ENCODE assay signal across 27 cellular contexts in the genomic region with DNA sequence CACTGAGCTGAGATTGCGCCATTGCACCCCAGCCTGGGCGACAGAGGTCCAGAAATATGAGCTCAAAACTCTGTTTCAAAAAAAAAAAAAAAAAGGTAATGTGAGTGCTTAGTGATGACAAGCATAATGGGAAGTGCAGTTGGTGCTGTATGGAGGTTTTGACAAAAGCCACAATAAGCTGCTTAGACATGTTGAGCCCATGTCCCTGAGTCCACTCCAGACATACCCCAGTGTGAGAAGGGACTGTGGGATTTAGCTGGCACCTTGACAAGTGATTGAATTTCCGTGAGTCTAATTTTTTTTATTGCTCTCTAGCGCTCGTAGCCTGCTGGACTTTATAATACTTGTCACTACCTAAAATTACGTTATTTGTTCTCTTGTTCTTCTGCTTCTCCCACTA.
"Had no signal": no experiment of that assay in that cellular context is flagged by ENCODE, and none has a peak within 500 bp of the region (broad histone marks: within the 10 kb centered on the region; RNA-seq: fewer than 3 reads in every experiment).

No MANE protein-coding gene starts in this region.

- H3K27me3 ChIP-seq: ascending aorta, body of pancreas, MG63 had no signal

- H3K9me3 ChIP-seq: ascending aorta, body of pancreas, MG63 had no signal

- FAIRE-seq: bronchial epithelial cell had no signal

- H3K4me3 ChIP-seq: ascending aorta, body of pancreas, MG63 had no signal

- H3K9me3 Mint-ChIP-seq: activated naive CD4-positive, alpha-beta T cell treated with anti-CD3 and anti-CD28 coated beads, Interleukin-2, amount 50 U/mL, for 72 hours; activated naive CD8-positive, alpha-beta T cell treated with anti-CD3 and anti-CD28 coated beads, Interleukin-2, amount 50 U/mL, for 24 hours; T-helper 1 cell treated with Interleukin-12 subunit alpha and Interleukin-12 subunit beta and Interleukin-4 antibody, amounts not matched to agents 30 μg/mL and 1 μg/mL, for 36 hours had no signal

- DNase-seq: activated CD4-positive, alpha-beta T cell treated with anti-CD3 and anti-CD28 coated beads for 48 hours; activated CD4-positive, alpha-beta T cell treated with anti-CD3 and anti-CD28 coated beads, Interleukin-2, amount 50 U/mL, for 4 hours; activated CD4-positive, CD25-positive, alpha-beta regulatory T cell treated with anti-CD3 and anti-CD28 coated beads, Interleukin-2, amount 50 U/mL, for 72 hours; activated CD8-positive, alpha-beta memory T cell treated with anti-CD3 and anti-CD28 coated beads, Interleukin-2, amount 50 U/mL, for 48 hours; activated CD8-positive, alpha-beta T cell treated with anti-CD3 and anti-CD28 coated beads, Interleukin-2, amount 10 ng/mL, durations not matched to agents 7 days and 5 days; activated effector memory CD4-positive, alpha-beta T cell treated with anti-CD3 and anti-CD28 coated beads, Interleukin-2, amount 50 U/mL, for 16 hours; activated naive CD4-positive, alpha-beta T cell treated with Interleukin-2 at 50 U/mL for 16 hours; activated naive CD8-positive, alpha-beta T cell treated with anti-CD3 and anti-CD28 coated beads, Interleukin-2, amount 50 U/mL, for 24 hours; activated T-cell treated with anti-CD3 and anti-CD28 coated beads, Interleukin-2, amount 50 U/mL, for 1 hour; amniotic stem cell; body of pancreas; central memory CD4-positive, alpha-beta T cell; cortex of kidney; MG63; NCI-H1105; NCI-H1436; NCI-H187; NCI-H2081; NCI-H446; NCI-H748 treated with DMSO at 0.1 percent for 48 hours; RPMI8226 had no signal

- H3K4me1 Mint-ChIP-seq: activated naive CD8-positive, alpha-beta T cell treated with anti-CD3 and anti-CD28 coated beads, Interleukin-2, amount 50 U/mL, for 24 hours had no signal

- H3K36me3 Mint-ChIP-seq: activated naive CD4-positive, alpha-beta T cell treated with anti-CD3 and anti-CD28 coated beads, Interleukin-2, amount 50 U/mL, for 72 hours had no signal

- H3K4me1 ChIP-seq: ascending aorta had no signal

- H3K4me3 Mint-ChIP-seq: activated CD8-positive, alpha-beta T cell treated with anti-CD3 and anti-CD28 coated beads, Interleukin-2, amount 10 ng/mL, durations not matched to agents 7 days and 5 days; activated naive CD8-positive, alpha-beta T cell treated with anti-CD3 and anti-CD28 coated beads, Interleukin-2, amount 50 U/mL, for 24 hours; T-helper 1 cell treated with Interleukin-12 subunit alpha and Interleukin-12 subunit beta and Interleukin-4 antibody, amounts not matched to agents 30 μg/mL and 1 μg/mL, for 36 hours; WTC11 had no signal

- H3K27me3 Mint-ChIP-seq: activated naive CD8-positive, alpha-beta T cell treated with anti-CD3 and anti-CD28 coated beads, Interleukin-2, amount 50 U/mL, for 24 hours had no signal

- H3K4me2 ChIP-seq: KMS-11 had no signal

- H3K9ac ChIP-seq: KMS-11 had no signal

- H3K27ac Mint-ChIP-seq: activated CD8-positive, alpha-beta T cell treated with anti-CD3 and anti-CD28 coated beads, Interleukin-2, amount 10 ng/mL, durations not matched to agents 7 days and 5 days; activated naive CD4-positive, alpha-beta T cell treated with anti-CD3 and anti-CD28 coated beads, Interleukin-2, amount 50 U/mL, for 72 hours; activated naive CD8-positive, alpha-beta T cell treated with anti-CD3 and anti-CD28 coated beads, Interleukin-2, amount 50 U/mL, for 24 hours; T-helper 1 cell treated with Interleukin-12 subunit alpha and Interleukin-12 subunit beta and Interleukin-4 antibody, amounts not matched to agents 30 μg/mL and 1 μg/mL, for 36 hours had no signal

- H3K27ac ChIP-seq: ascending aorta, body of pancreas, KMS-11 had no signal

- ATAC-seq: activated CD8-positive, alpha-beta T cell treated with anti-CD3 and anti-CD28 coated beads, Interleukin-2, amount 10 ng/mL, durations not matched to agents 7 days and 5 days; activated naive CD4-positive, alpha-beta T cell treated with anti-CD3 and anti-CD28 coated beads, Interleukin-2, amount 50 U/mL, for 72 hours; activated naive CD8-positive, alpha-beta T cell treated with anti-CD3 and anti-CD28 coated beads, Interleukin-2, amount 50 U/mL, for 24 hours; body of pancreas; WTC11 had no signal
